In genomic region chr1:84506002-84506728, GRCh38 we compare ENCODE assay signal across 8 cellular contexts. TPM values are rescaled to one million over a fixed set of nuclear protein-coding genes. Genes with fewer than 3 reads are reported as not detected.
A peak's percentile ranks its signal among the peaks of the same experiment; 100 is the strongest.
DNase-seq lines count a peak whose midpoint lies in the region; ATAC-seq, FAIRE-seq and TF ChIP-seq lines count a peak whose summit lies in the region.

Gene GNG5, minus strand, starts transcription at chr1:84506581. Its CDS starts 490 bp downstream, at chr1:84506091.
Gene SPATA1, plus strand, starts transcription at chr1:84506386. Its CDS starts 9,974 bp downstream, at chr1:84516360.

- H3K27me3 ChIP-seq in keratinocyte (ENCODE audit: control insufficient read depth, extremely low read depth, insufficient read depth, low read length) = no peaks in the 10 kb centered on the region

- no peaks in the 10 kb centered on the region for H3K9me1 ChIP-seq in keratinocyte (ENCODE audit: control insufficient read depth, extremely low read depth, insufficient read depth, low read length)

- peak within 1 kb of the TSS; percentile 98 for H3K9ac ChIP-seq in keratinocyte (ENCODE audit: control insufficient read depth, extremely low read depth, insufficient read depth, low read length)

- peak within 1 kb of the TSS; percentile 89 for H2AFZ ChIP-seq in keratinocyte (ENCODE audit: control insufficient read depth, low read length)

- peaks cover 0 to 3% of the 10 kb centered on the region in 2 experiments for H3K36me3 ChIP-seq in keratinocyte (ENCODE audit: control insufficient read depth in 2 of 2, extremely low read depth in 1 of 2, insufficient read depth in 2 of 2, low read length in 2 of 2)

- peak within 1 kb of the TSS; percentile 97 for H3K4me3 Mint-ChIP-seq in central memory CD8-positive, alpha-beta T cell

- TF ChIP-seq CTCF in AG09319 (IDR thresholded peaks at IDR 0.05; ENCODE audit: low read depth, low read length) (no peak), keratinocyte (optimal IDR thresholded peaks at IDR 0.05 in 1 of 3, IDR thresholded peaks at IDR 0.05 in 1 of 3, conservative IDR thresholded peaks at IDR 0.05 in 1 of 3; ENCODE audit: extremely low read depth in 1 of 3, insufficient read depth in 2 of 3, low read length in 3 of 3) (no peak)

- peak; percentile 75 for ATAC-seq in GM19025 (IDR thresholded peaks at IDR 0.05; ENCODE audit: low read depth, unreplicated experiment)
- ATAC-seq in HG03280 (IDR thresholded peaks at IDR 0.05; ENCODE audit: unreplicated experiment) = peak; percentile 85
- ATAC-seq in central memory CD8-positive, alpha-beta T cell (replicated peaks; ENCODE audit: extremely low read depth, poor library complexity, severe bottlenecking) = peak; percentile 89

- H3K27me3 Mint-ChIP-seq in central memory CD8-positive, alpha-beta T cell = no peaks in the 10 kb centered on the region

- peak within 1 kb of the TSS; percentile 96 for H3K27ac Mint-ChIP-seq in central memory CD8-positive, alpha-beta T cell (ENCODE audit: low read depth)

- dilution Hi-C loops in keratinocyte (cut with MboI; ENCODE audit: extremely low pct_ligation_motif_present, low sequenced_read_pairs) = no loop called here

- peaks cover 40% of the 10 kb centered on the region for H3K4me1 Mint-ChIP-seq in central memory CD8-positive, alpha-beta T cell

- no peaks in the 10 kb centered on the region for H3K9me3 Mint-ChIP-seq in central memory CD8-positive, alpha-beta T cell

- peak within 1 kb of the TSS; percentile 65 to 100 (median 99) for H3K4me3 ChIP-seq in keratinocyte (ENCODE audit: control insufficient read depth in 2 of 3, extremely low read depth in 1 of 3, insufficient read depth in 2 of 3, low read depth in 1 of 3, low read length in 3 of 3)

- peaks cover 2% of the 10 kb centered on the region for H4K20me1 ChIP-seq in keratinocyte (ENCODE audit: control insufficient read depth, extremely low read depth, insufficient read depth, low read length)

- DNase-seq in AG09319 (ENCODE audit: extremely low read depth, low read depth) = peak; percentile 92
- peak; percentile 97 for DNase-seq in NCI-H345 (lab: John Stamatoyannopoulos, UW)
- peak; percentile 90 for DNase-seq in activated CD4-positive, CD25-positive, alpha-beta regulatory T cell treated with anti-CD3 and anti-CD28 coated beads, Interleukin-2, amount 50 U/mL, for 16 hours (ENCODE audit: low read depth, low spot score)
- peak; percentile 89 to 93 for DNase-seq in central memory CD8-positive, alpha-beta T cell (ENCODE audit: low spot score in 2 of 2)
- DNase-seq in keratinocyte (ENCODE audit: low read depth, low spot score) = peak; percentile 52
- peak; percentile 93 to 97 (median 96) for DNase-seq in stimulated activated CD4-positive, alpha-beta T cell treated with anti-CD3 and anti-CD28 coated beads, Interleukin-12 subunit alpha, Interleukin-12 subunit beta, amount 100 ng/mL, for 48 hours (ENCODE audit: low read depth in 2 of 3, low spot score in 1 of 3)

- H3K4me2 ChIP-seq in keratinocyte (ENCODE audit: control insufficient read depth, extremely low read depth, insufficient read depth, low read depth, low read length) = peak within 1 kb of the TSS; percentile 98

- no peaks in the 10 kb centered on the region for H3K9me3 ChIP-seq in keratinocyte (ENCODE audit: control insufficient read depth, low read depth, low read length)

- H3K79me2 ChIP-seq in keratinocyte (ENCODE audit: control insufficient read depth, insufficient read depth, low read length) = peaks cover 45% of the 10 kb centered on the region

- peak within 1 kb of the TSS; percentile 97 for H3K27ac ChIP-seq in keratinocyte (ENCODE audit: control insufficient read depth, insufficient read depth, low read length)

- FAIRE-seq in keratinocyte (lab: Jason Lieb, UNC) = peak; percentile 56

- H3K36me3 Mint-ChIP-seq in central memory CD8-positive, alpha-beta T cell (ENCODE audit: insufficient read depth) = peaks cover 27% of the 10 kb centered on the region

- peaks cover 15% of the 10 kb centered on the region for H3K4me1 ChIP-seq in keratinocyte (ENCODE audit: control insufficient read depth, extremely low read depth, insufficient read depth, low read length)

RNA-seq across cellular contexts. Expression of gene GNG5, which starts in this region (rescaled TPM):
- polyA plus RNA-seq in keratinocyte = 126 to 167 TPM (median 132 TPM) in 3 replicates
- 77.3 TPM for polyA plus RNA-seq in keratinocyte (2011; ENCODE audit: low read depth)
- polyA plus RNA-seq in keratinocyte (2011; cell fraction: cytosol; rRNA removed) = 125 and 174 TPM in 2 replicates
- polyA plus RNA-seq in keratinocyte (2011; cell fraction: nucleus; rRNA removed) = 46.1 and 51.3 TPM in 2 replicates
- 189 and 225 TPM in 2 replicates for polyA plus RNA-seq in keratinocyte (2012; ENCODE audit: low replicate concordance)
- 32.4 to 39.2 TPM (median 34.1 TPM) in 3 replicates for polyA minus RNA-seq in keratinocyte
- 92.7 TPM for polyA minus RNA-seq in keratinocyte (2011; cell fraction: cytosol; rRNA and poly(A)+ RNA removed)
- 17.8 TPM in 2 replicates for polyA minus RNA-seq in keratinocyte (2011; cell fraction: nucleus; rRNA and poly(A)+ RNA removed)

RNA-seq across cellular contexts. Expression of gene SPATA1, which starts in this region (rescaled TPM):
- 0.21 to 0.45 TPM (median 0.25 TPM) in 3 replicates for polyA plus RNA-seq in keratinocyte
- polyA plus RNA-seq in keratinocyte (2011; ENCODE audit: low read depth) = not detected
- polyA plus RNA-seq in keratinocyte (2011; cell fraction: cytosol; rRNA removed) = 0.12 TPM in 1 of 2 replicates, not detected in the other
- polyA plus RNA-seq in keratinocyte (2011; cell fraction: nucleus; rRNA removed) = 0.74 and 0.80 TPM in 2 replicates
- 0.49 and 1.0 TPM in 2 replicates for polyA plus RNA-seq in keratinocyte (2012; ENCODE audit: low replicate concordance)
- polyA minus RNA-seq in keratinocyte = not detected in 3 replicates
- polyA minus RNA-seq in keratinocyte (2011; cell fraction: cytosol; rRNA and poly(A)+ RNA removed) = not detected
- polyA minus RNA-seq in keratinocyte (2011; cell fraction: nucleus; rRNA and poly(A)+ RNA removed) = not detected in 2 replicates

Comparison
In these comparisons a context has a peak if more than half of its experiments do, and no peak if none do; other contexts are left out.
1. Peak in every context shown above with its lines: DNase-seq, ATAC-seq, H3K4me3 ChIP-seq and H3K27ac ChIP-seq.